8 cellular contexts compared by ENCODE assay signal in genomic region chr17:75855310-75856061, GRCh38.
A peak's percentile ranks its signal among the peaks of the same experiment; 100 is the strongest.
DNase-seq lines count a peak whose midpoint lies in the region; ATAC-seq lines count a peak whose summit lies in the region.

TSS of gene WBP2 (minus strand) at chr17:75855335. CDS start at chr17:75855297, 38 bp downstream.

- ATAC-seq in GM19025 (IDR thresholded peaks at IDR 0.05; ENCODE audit: low read depth, unreplicated experiment) (peak; percentile 85), HG03342 (IDR thresholded peaks at IDR 0.05; ENCODE audit: unreplicated experiment) (peak; percentile 82)

- DNase-seq in AG20443 (ENCODE audit: low spot score) (peak; percentile 98), NCI-H345 treated with DMSO at 0.1 percent for 48 hours (lab: John Stamatoyannopoulos, UW; ENCODE audit: unreplicated experiment) (peak; percentile 100), iris pigment epithelial cell (ENCODE audit: low read depth) (peak; percentile 100)
- peak; percentile 79 to 94 (median 92) for DNase-seq in activated CD4-positive, CD25-positive, alpha-beta regulatory T cell (lab: John Stamatoyannopoulos, UW)
- peak; percentile 99 for DNase-seq in central memory CD4-positive, alpha-beta T cell
- peak; percentile 92 to 95 for DNase-seq in stimulated activated CD4-positive, alpha-beta T cell treated with anti-CD3 and anti-CD28 coated beads, Interleukin-12 subunit alpha, Interleukin-12 subunit beta, amount 100 ng/mL, for 24 hours (ENCODE audit: low read depth in 2 of 2)

Comparison
In these comparisons a context has a peak if more than half of its experiments do, and no peak if none do; other contexts are left out.
1. Peak in every context shown above with its lines: DNase-seq and ATAC-seq.